24 cellular contexts compared by ENCODE assay signal in genomic region chr19:36962346-36962745, GRCh38.
"Had no signal": no experiment of that assay in that cellular context is flagged by ENCODE, and none has a peak within 500 bp of the region (broad histone marks: within the 10 kb centered on the region; RNA-seq: fewer than 3 reads in every experiment).

No MANE protein-coding gene starts in this region.

- H3K27ac ChIP-seq: colonic mucosa, coronary artery, dorsolateral prefrontal cortex, epithelial cell of prostate, esophagus muscularis mucosa, esophagus squamous epithelium, foreskin keratinocyte, gastrocnemius medialis, gastroesophageal sphincter, heart left ventricle, heart right ventricle had no signal

- H3K9me3 ChIP-seq: colonic mucosa had no signal

- H3K4me3 ChIP-seq: colonic mucosa, coronary artery, dorsolateral prefrontal cortex, esophagus muscularis mucosa, esophagus squamous epithelium, gastrocnemius medialis, gastroesophageal sphincter, heart left ventricle, heart right ventricle had no signal

- DNase-seq: colonic mucosa; cortex of kidney; dermis blood vessel endothelial cell; dorsolateral prefrontal cortex; effector CD4-positive, alpha-beta T cell; effector CD8-positive, alpha-beta T cell; effector memory CD4-positive, alpha-beta T cell; effector memory CD8-positive, alpha-beta T cell; endodermal cell; erythroblast; esophagus squamous epithelium; foreskin fibroblast; foreskin keratinocyte; foreskin melanocyte; gastrocnemius medialis; glutamatergic neuron; head of caudate nucleus; heart left ventricle; heart right ventricle had no signal

- H3K4me1 ChIP-seq: colonic mucosa, esophagus squamous epithelium, foreskin keratinocyte, heart left ventricle, heart right ventricle had no signal

- H3K27me3 ChIP-seq: colonic mucosa, dorsolateral prefrontal cortex, esophagus muscularis mucosa, esophagus squamous epithelium, foreskin keratinocyte, gastrocnemius medialis, gastroesophageal sphincter, heart left ventricle, heart right ventricle had no signal

- H3K36me3 ChIP-seq: colonic mucosa, esophagus squamous epithelium, heart left ventricle had no signal

- ATAC-seq: effector memory CD8-positive, alpha-beta T cell; esophagus mucosa; foreskin keratinocyte; gastrocnemius medialis; gastroesophageal sphincter; heart left ventricle; heart right ventricle had no signal
